Comparison of ENCODE assay signal across 29 cellular contexts in the genomic region with DNA sequence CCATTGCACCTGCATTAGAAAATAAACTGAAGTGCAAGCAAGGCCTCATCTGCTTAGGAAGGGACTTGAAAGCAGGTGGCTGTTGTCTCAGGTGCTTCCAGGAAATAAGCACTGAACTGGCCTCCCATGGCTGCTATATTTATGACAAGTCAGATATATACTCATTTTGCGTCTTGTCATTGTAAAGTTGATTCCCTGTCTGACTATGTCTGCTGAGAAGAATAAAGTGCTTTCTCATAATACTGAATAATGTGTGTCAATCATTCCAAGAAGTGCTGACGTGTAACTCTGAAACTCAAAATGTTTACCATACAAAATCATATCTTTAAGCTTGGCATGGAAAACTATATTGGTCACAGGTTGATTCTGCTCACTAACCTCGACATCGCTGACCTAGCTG. TPM values are rescaled to one million over a fixed set of nuclear protein-coding genes. Genes with fewer than 3 reads are reported as not detected.
DNase-seq lines count a peak whose midpoint lies in the region; ATAC-seq lines count a peak whose summit lies in the region.
"Had no signal": no experiment of that assay in that cellular context is flagged by ENCODE, and none has a peak within 500 bp of the region (broad histone marks: within the 10 kb centered on the region; RNA-seq: fewer than 3 reads in every experiment).

No MANE protein-coding gene starts in this region.

- intact Hi-C loops in activated CD4-positive, alpha-beta T cell treated with anti-CD3 and anti-CD28 coated beads, Interleukin-2, amount 10 ng/mL, durations not matched to agents 24 days and 14 days (cut with micrococcal nuclease): no loop called here

- in situ Hi-C loops in GM23248 (cut with MboI): loop anchor here (25.0 kb wide), 3 partner anchors 584 to 1134 kb away; no protein-coding TSS in a partner anchor

- no peak overlapping the region for H3K4me2 ChIP-seq in GM23248 (ENCODE audit: unreplicated experiment)
- H3K4me2 ChIP-seq: GM23338, hepatocyte had no signal

- H3K27me3 Mint-ChIP-seq in activated CD4-positive, alpha-beta T cell treated with anti-CD3 and anti-CD28 coated beads, Interleukin-2, amount 10 ng/mL, durations not matched to agents 24 days and 14 days: peaks cover 6% of the 10 kb centered on the region
- no peaks in the 10 kb centered on the region for H3K27me3 Mint-ChIP-seq in activated naive CD4-positive, alpha-beta T cell treated with anti-CD3 and anti-CD28 coated beads, Interleukin-2, amount 10 ng/mL, durations not matched to agents 7 days and 5 days
- H3K27me3 Mint-ChIP-seq: CD4-positive, CD25-positive, alpha-beta regulatory T cell; stimulated activated naive CD8-positive, alpha-beta T cell treated with anti-CD3 and anti-CD28 coated beads, Interleukin-15, Interleukin-2, amounts not matched to agents 100 ng/mL and 50 ng/mL, for 24 hours; T-cell had no signal

- no peak overlapping the region for H3K9ac ChIP-seq in GM23248

- no peak overlapping the region for H2AFZ ChIP-seq in GM23248
- H2AFZ ChIP-seq: GM23338, hepatocyte had no signal

- no peaks in the 10 kb centered on the region for H3K79me2 ChIP-seq in GM23248 (ENCODE audit: insufficient read depth)
- H3K79me2 ChIP-seq: hepatocyte had no signal

- H3K9me2 ChIP-seq in GM23248 (ENCODE audit: insufficient read depth): no peaks in the 10 kb centered on the region

- H4K20me1 ChIP-seq in GM23248 (ENCODE audit: insufficient read depth): no peaks in the 10 kb centered on the region

- no peak overlapping the region for H3K27ac Mint-ChIP-seq in activated CD4-positive, alpha-beta T cell treated with anti-CD3 and anti-CD28 coated beads, Interleukin-2, amount 10 ng/mL, durations not matched to agents 24 days and 14 days
- H3K27ac Mint-ChIP-seq in activated naive CD4-positive, alpha-beta T cell treated with anti-CD3 and anti-CD28 coated beads, Interleukin-2, amount 10 ng/mL, durations not matched to agents 7 days and 5 days: no peak overlapping the region
- H3K27ac Mint-ChIP-seq: GM23338; stimulated activated naive CD8-positive, alpha-beta T cell treated with anti-CD3 and anti-CD28 coated beads, Interleukin-15, Interleukin-2, amounts not matched to agents 100 ng/mL and 50 ng/mL, for 24 hours; T-cell; WTC11 had no signal

- no peaks in the 10 kb centered on the region for H3K4me1 ChIP-seq in GM23248 (ENCODE audit: insufficient read depth)
- H3K4me1 ChIP-seq: colonic mucosa, gastroesophageal sphincter had no signal

- no peak for ATAC-seq in GM19324 (IDR thresholded peaks at IDR 0.05; ENCODE audit: low FRiP score, unreplicated experiment)
- ATAC-seq: gastroesophageal sphincter, GM23338, T-cell, WTC11 had no signal

- no peak overlapping the region for H3K27ac ChIP-seq in GM23248
- H3K27ac ChIP-seq: cardiac muscle cell, colonic mucosa, gastroesophageal sphincter, hepatocyte, thoracic aorta had no signal

- H3K36me3 Mint-ChIP-seq in activated CD4-positive, alpha-beta T cell treated with anti-CD3 and anti-CD28 coated beads, Interleukin-2, amount 10 ng/mL, durations not matched to agents 24 days and 14 days (ENCODE audit: low read depth): no peaks in the 10 kb centered on the region
- H3K36me3 Mint-ChIP-seq in activated naive CD4-positive, alpha-beta T cell treated with anti-CD3 and anti-CD28 coated beads, Interleukin-2, amount 10 ng/mL, durations not matched to agents 7 days and 5 days: peaks cover 2% of the 10 kb centered on the region
- H3K36me3 Mint-ChIP-seq: CD4-positive, CD25-positive, alpha-beta regulatory T cell; T-cell had no signal

- H3K9me3 ChIP-seq in GM23248 (ENCODE audit: low read depth): no peaks in the 10 kb centered on the region
- H3K9me3 ChIP-seq: colonic mucosa, gastroesophageal sphincter, thoracic aorta had no signal

- no peak overlapping the region for H3K4me3 ChIP-seq in GM23248
- H3K4me3 ChIP-seq: cardiac muscle cell, colonic mucosa, gastroesophageal sphincter, GM23338, hepatocyte, thoracic aorta had no signal

- no peaks in the 10 kb centered on the region for H3F3A ChIP-seq in GM23248 (ENCODE audit: insufficient read depth)

- no peaks in the 10 kb centered on the region for H3K9me3 Mint-ChIP-seq in activated CD4-positive, alpha-beta T cell treated with anti-CD3 and anti-CD28 coated beads, Interleukin-2, amount 10 ng/mL, durations not matched to agents 24 days and 14 days
- H3K9me3 Mint-ChIP-seq in activated naive CD4-positive, alpha-beta T cell treated with anti-CD3 and anti-CD28 coated beads, Interleukin-2, amount 10 ng/mL, durations not matched to agents 7 days and 5 days: no peaks in the 10 kb centered on the region
- H3K9me3 Mint-ChIP-seq: CD4-positive, CD25-positive, alpha-beta regulatory T cell; GM23338; stimulated activated naive CD8-positive, alpha-beta T cell treated with anti-CD3 and anti-CD28 coated beads, Interleukin-15, Interleukin-2, amounts not matched to agents 100 ng/mL and 50 ng/mL, for 24 hours; T-cell; WTC11 had no signal

- peaks cover 20% of the 10 kb centered on the region for H3K27me3 ChIP-seq in GM23248 (replicated peaks; ENCODE audit: insufficient read depth)
- H3K27me3 ChIP-seq: cardiac muscle cell, colonic mucosa, hepatocyte had no signal

- no peaks in the 10 kb centered on the region for H3K36me3 ChIP-seq in GM23248 (ENCODE audit: low read depth)
- H3K36me3 ChIP-seq: cardiac muscle cell, colonic mucosa, gastroesophageal sphincter, thoracic aorta had no signal

- peaks cover 29% of the 10 kb centered on the region for H3K4me1 Mint-ChIP-seq in activated CD4-positive, alpha-beta T cell treated with anti-CD3 and anti-CD28 coated beads, Interleukin-2, amount 10 ng/mL, durations not matched to agents 24 days and 14 days
- H3K4me1 Mint-ChIP-seq in activated naive CD4-positive, alpha-beta T cell treated with anti-CD3 and anti-CD28 coated beads, Interleukin-2, amount 10 ng/mL, durations not matched to agents 7 days and 5 days: peaks cover 47% of the 10 kb centered on the region
- H3K4me1 Mint-ChIP-seq: GM23338 had no signal

- WGBS in GM23248 (ENCODE audit: low coverage in 1 of 2, low lambda C conversion rate in 2 of 2, missing lambda C conversion rate in 2 of 2), 2 experiments: 66 to 69% methylated on average over 4 of the region's 4 CpGs

- DNase-seq in activated CD4-positive, alpha-beta T cell treated with anti-CD3 and anti-CD28 coated beads for 48 hours: peak; percentile 40
- no peak for DNase-seq in activated CD4-positive, alpha-beta T cell treated with anti-CD3 and anti-CD28 coated beads, Interleukin-2, amount 10 ng/mL, durations not matched to agents 24 days and 14 days
- peak; percentile 22 to 26 for DNase-seq in stimulated activated CD4-positive, alpha-beta T cell treated with anti-CD3 and anti-CD28 coated beads, Interleukin-15, amount 100 ng/mL, for 48 hours (ENCODE audit: low read depth in 2 of 2)
- no peak for DNase-seq in stimulated activated CD4-positive, alpha-beta T cell treated with anti-CD3 and anti-CD28 coated beads, Interleukin-2, amount 100 ng/mL, for 24 hours
- peak; percentile 35 for DNase-seq in activated naive CD4-positive, alpha-beta T cell treated with anti-CD3 and anti-CD28 coated beads, Interleukin-2, amount 10 ng/mL, durations not matched to agents 7 days and 5 days
- no peak for DNase-seq in GM23248
- DNase-seq: AML-193; colonic mucosa; effector CD8-positive, alpha-beta T cell; kidney glomerular epithelial cell; NCI-H1092 treated with DMSO at 0.1 percent for 48 hours; NCI-H187 treated with DMSO at 0.1 percent for 48 hours; NCI-H524; occipital lobe; T-cell had no signal

- H3K4me3 Mint-ChIP-seq in activated CD4-positive, alpha-beta T cell treated with anti-CD3 and anti-CD28 coated beads, Interleukin-2, amount 10 ng/mL, durations not matched to agents 24 days and 14 days: no peak overlapping the region
- no peak overlapping the region for H3K4me3 Mint-ChIP-seq in activated naive CD4-positive, alpha-beta T cell treated with anti-CD3 and anti-CD28 coated beads, Interleukin-2, amount 10 ng/mL, durations not matched to agents 7 days and 5 days
- H3K4me3 Mint-ChIP-seq: CD4-positive, CD25-positive, alpha-beta regulatory T cell; GM23338; stimulated activated naive CD8-positive, alpha-beta T cell treated with anti-CD3 and anti-CD28 coated beads, Interleukin-15, Interleukin-2, amounts not matched to agents 100 ng/mL and 50 ng/mL, for 24 hours; T-cell; WTC11 had no signal

- CTCF ChIA-PET in activated naive CD4-positive, alpha-beta T cell treated with anti-CD3 and anti-CD28 coated beads, Interleukin-2, amount 10 ng/mL, durations not matched to agents 7 days and 5 days (lab: Charles Lee): no interaction called here

RNA-seq across cellular contexts. Expression of a gene that starts 44.9 kb away (rescaled TPM):
- not detected in 2 replicates for total RNA-seq in activated CD4-positive, alpha-beta T cell treated with anti-CD3 and anti-CD28 coated beads, Interleukin-2, amount 10 ng/mL, durations not matched to agents 24 days and 14 days
- not detected in 2 replicates for total RNA-seq in GM23248 (2014; rRNA removed; shearing (Covaris generic))
- polyA plus RNA-seq in GM23248 (2016; fragmentation: Nextera tagmentation; extraction: Ambion mirVana): not detected in 2 replicates
- total RNA-seq: A673; activated CD8-positive, alpha-beta memory T cell treated with anti-CD3 and anti-CD28 coated beads for 36 hours; CD4-positive, CD25-positive, alpha-beta regulatory T cell; pulmonary artery endothelial cell had no signal

RNA-seq across cellular contexts. Expression of a gene that starts 51.7 kb away (rescaled TPM):
- total RNA-seq in activated CD4-positive, alpha-beta T cell treated with anti-CD3 and anti-CD28 coated beads, Interleukin-2, amount 10 ng/mL, durations not matched to agents 24 days and 14 days: 0.09 TPM in 1 of 2 replicates, not detected in the other
- not detected in 2 replicates for total RNA-seq in GM23248 (2014; rRNA removed; shearing (Covaris generic))
- polyA plus RNA-seq in GM23248 (2016; fragmentation: Nextera tagmentation; extraction: Ambion mirVana): not detected in 2 replicates
- total RNA-seq: A673; activated CD8-positive, alpha-beta memory T cell treated with anti-CD3 and anti-CD28 coated beads for 36 hours; astrocyte; cardiac muscle cell; CD4-positive, CD25-positive, alpha-beta regulatory T cell; colonic mucosa; GM23338; occipital lobe; pulmonary artery endothelial cell; T-cell; thoracic aorta; urinary bladder had no signal
- polyA plus RNA-seq: cardiac muscle cell, urinary bladder had no signal

RNA-seq across cellular contexts. Expression of a gene that starts 51.9 kb away (rescaled TPM):
- not detected in 2 replicates for total RNA-seq in activated CD4-positive, alpha-beta T cell treated with anti-CD3 and anti-CD28 coated beads, Interleukin-2, amount 10 ng/mL, durations not matched to agents 24 days and 14 days
- 0.43 and 1.4 TPM in 2 replicates for total RNA-seq in GM23248 (2014; rRNA removed; shearing (Covaris generic))
- 0.35 and 0.43 TPM in 2 replicates for polyA plus RNA-seq in GM23248 (2016; fragmentation: Nextera tagmentation; extraction: Ambion mirVana)
- total RNA-seq: A673; activated CD8-positive, alpha-beta memory T cell treated with anti-CD3 and anti-CD28 coated beads for 36 hours; cardiac muscle cell; CD4-positive, CD25-positive, alpha-beta regulatory T cell; colonic mucosa; T-cell; thoracic aorta had no signal
- polyA plus RNA-seq: cardiac muscle cell; CD4-positive, CD25-positive, alpha-beta regulatory T cell; urinary bladder had no signal

Comparison
In these comparisons a context has a peak if more than half of its experiments do, and no peak if none do; other contexts are left out.
1. DNase-seq: peak in activated CD4-positive, alpha-beta T cell treated with anti-CD3 and anti-CD28 coated beads for 48 hours (single experiment), stimulated activated CD4-positive, alpha-beta T cell treated with anti-CD3 and anti-CD28 coated beads, Interleukin-15, amount 100 ng/mL, for 48 hours (2 of 2) and activated naive CD4-positive, alpha-beta T cell treated with anti-CD3 and anti-CD28 coated beads, Interleukin-2, amount 10 ng/mL, durations not matched to agents 7 days and 5 days (single experiment); none in activated CD4-positive, alpha-beta T cell treated with anti-CD3 and anti-CD28 coated beads, Interleukin-2, amount 10 ng/mL, durations not matched to agents 24 days and 14 days (single experiment), stimulated activated CD4-positive, alpha-beta T cell treated with anti-CD3 and anti-CD28 coated beads, Interleukin-2, amount 100 ng/mL, for 24 hours (0 of 2) and GM23248 (single experiment).